ENCODE assay signal across 8 cellular contexts in the genomic region with DNA sequence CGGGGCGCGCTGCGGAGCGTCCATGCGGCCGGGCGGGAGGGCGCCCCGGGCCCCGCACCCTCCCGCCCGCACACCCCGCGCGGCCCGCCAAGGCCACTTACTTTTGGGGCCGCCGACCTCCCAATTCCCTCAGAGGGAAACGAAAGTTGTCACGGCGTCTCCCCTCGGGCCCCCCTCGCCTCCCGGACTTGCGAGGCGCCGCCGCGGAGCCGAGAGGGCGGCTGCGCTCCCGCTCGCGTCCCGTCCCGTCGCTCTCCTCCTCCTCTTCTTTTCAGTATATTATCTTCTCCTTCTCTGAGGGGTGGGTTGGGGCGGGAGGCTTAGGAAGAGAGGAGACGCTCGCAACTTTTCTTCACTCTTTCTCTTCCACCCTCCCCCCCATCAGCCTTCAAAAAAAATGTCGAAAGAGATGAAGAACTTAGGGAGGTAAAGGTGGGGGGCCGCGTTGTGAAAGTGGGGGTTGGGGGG. TPM values are rescaled to one million over a fixed set of nuclear protein-coding genes. Genes with fewer than 3 reads are reported as not detected.
DNase-seq lines count a peak whose midpoint lies in the region; ATAC-seq, FAIRE-seq and TF ChIP-seq lines count a peak whose summit lies in the region.

No MANE protein-coding gene starts in this region.

- BruUV-seq in endothelial cell of umbilical vein (replicated peaks; lab: Mats Ljungman, UMichigan), result no TSS peak

- peak overlapping the region; percentile 88 for H3K4me3 Mint-ChIP-seq in type B pancreatic cell

- H3K9me1 ChIP-seq in endothelial cell of umbilical vein (replicated peaks; ENCODE audit: control insufficient read depth, extremely low read depth, insufficient read depth, low read length), result no peaks in the 10 kb centered on the region

- H3K4me1 ChIP-seq in KMS-11 (ENCODE audit: low read depth, poor library complexity, severe bottlenecking) (peaks cover 37% of the 10 kb centered on the region), endothelial cell of umbilical vein (ENCODE audit: control insufficient read depth, extremely low read depth, insufficient read depth, low read length) (peaks cover 21% of the 10 kb centered on the region), mucosa of stomach (ENCODE audit: control insufficient read depth, insufficient read depth, low read length) (peaks cover 16% of the 10 kb centered on the region)

- H3K36me3 Mint-ChIP-seq in type B pancreatic cell, result peaks cover 35% of the 10 kb centered on the region

- H3K79me2 ChIP-seq in KMS-11 (ENCODE audit: insufficient read depth, low read depth) (peaks cover 47% of the 10 kb centered on the region), endothelial cell of umbilical vein (ENCODE audit: control insufficient read depth, insufficient read depth, low read length) (peaks cover 20% of the 10 kb centered on the region)

- peaks cover 8% of the 10 kb centered on the region for H3K4me1 Mint-ChIP-seq in type B pancreatic cell (ENCODE audit: unreplicated experiment)

- TF ChIP-seq POLR2A in endothelial cell of umbilical vein (IDR thresholded peaks at IDR 0.05; ENCODE audit: low read depth, low read length), result no peak

- H3K9me3 ChIP-seq in endothelial cell of umbilical vein (replicated peaks; ENCODE audit: control insufficient read depth, insufficient read depth, low read length) (no peaks in the 10 kb centered on the region), mucosa of stomach (ENCODE audit: control insufficient read depth, low read length) (no peaks in the 10 kb centered on the region)

- intact Hi-C loops in endothelial cell of umbilical vein (cut with micrococcal nuclease), result loop anchor here (1.0 to 5.0 kb wide), 7 partner anchors 49 to 480 kb away; a partner anchor contains a TSS

- no peaks in the 10 kb centered on the region for H3K9me3 Mint-ChIP-seq in type B pancreatic cell

- dilution Hi-C loops in endothelial cell of umbilical vein (cut with MboI; ENCODE audit: extremely low pct_ligation_motif_present, low sequenced_read_pairs), result no loop called here

- no peak for FAIRE-seq in endothelial cell of umbilical vein (lab: Jason Lieb, UNC)

- peak overlapping the region; percentile 99 for H3K27ac Mint-ChIP-seq in type B pancreatic cell

- no peaks in the 10 kb centered on the region for H4K20me1 ChIP-seq in KMS-11 (ENCODE audit: insufficient read depth)
- H4K20me1 ChIP-seq in endothelial cell of umbilical vein (replicated peaks; ENCODE audit: control insufficient read depth, extremely low read depth, insufficient read depth, low read length), result no peaks in the 10 kb centered on the region

- peak; percentile 35 for DNase-seq in ELF-1 (ENCODE audit: low read depth, low spot score)
- DNase-seq in activated CD8-positive, alpha-beta memory T cell treated with anti-CD3 and anti-CD28 coated beads for 1 hour (ENCODE audit: extremely low read depth in 1 of 2, low read depth in 1 of 2), result peak; percentile 3 to 23
- peak; percentile 29 for DNase-seq in endothelial cell of umbilical vein (ENCODE audit: low read depth, low spot score)
- no peak for DNase-seq in type B pancreatic cell (ENCODE audit: extremely low spot score, unreplicated experiment)
- DNase-seq in KG1 (lab: John Stamatoyannopoulos, UW), result no peak

- H3K27me3 Mint-ChIP-seq in type B pancreatic cell, result peaks cover 3% of the 10 kb centered on the region

- TF ChIP-seq CTCF in KMS-11 (conservative IDR thresholded peaks at IDR 0.05; ENCODE audit: low read depth, low read length), result no peak
- no peak for TF ChIP-seq CTCF in endothelial cell of umbilical vein (IDR thresholded peaks at IDR 0.05; ENCODE audit: extremely low read depth in 1 of 2, insufficient read depth in 1 of 2, low read depth in 1 of 2, low read length in 2 of 2)
- TF ChIP-seq CTCF in type B pancreatic cell (conservative IDR thresholded peaks at IDR 0.05), result no peak

- H3K4me3 ChIP-seq in KMS-11 (IDR thresholded peaks at IDR 0.05; ENCODE audit: insufficient read depth, low read depth, low read length) (no peak overlapping the region), endothelial cell of umbilical vein (replicated peaks in 1 of 3; ENCODE audit: insufficient read depth in 1 of 3, low read depth in 1 of 3, low read length in 3 of 3) (peak overlapping the region; percentile 39 to 95 (median 89)), mucosa of stomach (ENCODE audit: low read length) (peak overlapping the region; percentile 10)

- no peaks in the 10 kb centered on the region for H3K36me3 ChIP-seq in KMS-11 (ENCODE audit: insufficient read depth)
- no peaks in the 10 kb centered on the region for H3K36me3 ChIP-seq in endothelial cell of umbilical vein (ENCODE audit: control insufficient read depth in 2 of 2, extremely low read depth in 1 of 2, insufficient read depth in 2 of 2, low read length in 2 of 2)
- no peaks in the 10 kb centered on the region for H3K36me3 ChIP-seq in mucosa of stomach (ENCODE audit: control insufficient read depth, insufficient read depth, low read length)

- POLR2A ChIA-PET in endothelial cell of umbilical vein (lab: Charles Lee), result no interaction called here

- ATAC-seq in GM21447 (IDR thresholded peaks at IDR 0.05; ENCODE audit: unreplicated experiment), result no peak

- no peaks in the 10 kb centered on the region for H3K27me3 ChIP-seq in KMS-11 (ENCODE audit: insufficient read depth, low read depth)
- H3K27me3 ChIP-seq in endothelial cell of umbilical vein (ENCODE audit: control insufficient read depth in 2 of 2, insufficient read depth in 2 of 2, low read length in 2 of 2), result peaks cover 0 to 2% of the 10 kb centered on the region in 2 experiments
- no peaks in the 10 kb centered on the region for H3K27me3 ChIP-seq in mucosa of stomach (ENCODE audit: control insufficient read depth, insufficient read depth, low read length)

- CTCF ChIA-PET in endothelial cell of umbilical vein (lab: Charles Lee), result interaction anchor here (0.6 to 2.7 kb wide), 4 partner anchors 9 to 185 kb away, joined by 3 to 71 read pairs (median 4); no protein-coding TSS in a partner anchor

- H3K27ac ChIP-seq in KMS-11 (peak overlapping the region; percentile 99), endothelial cell of umbilical vein (ENCODE audit: insufficient read depth, low read depth, low read length) (peak overlapping the region; percentile 77)

- no peak overlapping the region for H3K4me2 ChIP-seq in KMS-11
- peak overlapping the region; percentile 10 for H3K4me2 ChIP-seq in endothelial cell of umbilical vein (ENCODE audit: insufficient read depth, low read length)

- H3K9ac ChIP-seq in KMS-11 (peak overlapping the region; percentile 99), endothelial cell of umbilical vein (replicated peaks; ENCODE audit: extremely low read depth, insufficient read depth, low read length) (peak overlapping the region; percentile 86), mucosa of stomach (ENCODE audit: low read length) (peak overlapping the region; percentile 99)

- peak overlapping the region; percentile 30; the same call in 1 of the 2 replicates for H2AFZ ChIP-seq in KMS-11 (ENCODE audit: low read depth)
- peak overlapping the region; percentile 75 for H2AFZ ChIP-seq in endothelial cell of umbilical vein (ENCODE audit: low read depth, low read length)

TF ChIP-seq in endothelial cell of umbilical vein, 7 proteins besides CTCF, POLR2A, EP300 and RAD21:
- TF ChIP-seq, protein P1, sequence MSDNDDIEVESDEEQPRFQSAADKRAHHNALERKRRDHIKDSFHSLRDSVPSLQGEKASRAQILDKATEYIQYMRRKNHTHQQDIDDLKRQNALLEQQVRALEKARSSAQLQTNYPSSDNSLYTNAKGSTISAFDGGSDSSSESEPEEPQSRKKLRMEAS (IDR thresholded peaks at IDR 0.05; ENCODE audit: insufficient read depth, insufficient read length), result no peak
- TF ChIP-seq GATA2 (IDR thresholded peaks at IDR 0.05; ENCODE audit: insufficient read depth, insufficient read length, low read depth, low read length) (no peak), POLR2AphosphoS5 (IDR thresholded peaks at IDR 0.05; ENCODE audit: insufficient read depth, low read depth, low read length) (no peak), MYC (IDR thresholded peaks at IDR 0.05; ENCODE audit: low read depth, low read length) (no peak), JUN (IDR thresholded peaks at IDR 0.05; ENCODE audit: borderline replicate concordance, insufficient read depth, insufficient read length, low read depth) (no peak), FOS (IDR thresholded peaks at IDR 0.05; ENCODE audit: borderline replicate concordance, insufficient read depth, low read length) (no peak), EZH2 (IDR thresholded peaks at IDR 0.05; ENCODE audit: borderline replicate concordance, low read depth, low read length, severe bottlenecking) (no peak)

RNA-seq across cellular contexts. Expression of a gene that starts 0.6 kb away (rescaled TPM):
- total RNA-seq in endothelial cell of umbilical vein (12.7 and 19.5 TPM in 2 replicates), type B pancreatic cell (ENCODE audit: low replicate concordance) (52.1 and 240 TPM in 2 replicates)
- 7.0 and 7.4 TPM in 2 replicates for polyA plus RNA-seq in endothelial cell of umbilical vein
- 7.0 and 8.0 TPM in 2 replicates for polyA plus RNA-seq in endothelial cell of umbilical vein (2011; cell fraction: cytosol; rRNA removed)
- polyA plus RNA-seq in endothelial cell of umbilical vein (2011; cell fraction: nucleus; rRNA removed), result 6.7 TPM in 2 replicates
- polyA plus RNA-seq in endothelial cell of umbilical vein (2012), result 9.5 and 10.6 TPM in 2 replicates
- polyA minus RNA-seq in endothelial cell of umbilical vein, result 22.5 and 29.6 TPM in 2 replicates
- polyA minus RNA-seq in endothelial cell of umbilical vein (2011; cell fraction: cytosol; rRNA and poly(A)+ RNA removed), result 10.1 TPM
- polyA minus RNA-seq in endothelial cell of umbilical vein (2011; cell fraction: nucleus; rRNA and poly(A)+ RNA removed), result 7.2 and 15.1 TPM in 2 replicates

RNA-seq across cellular contexts. Expression of a gene that starts 49.6 kb away (rescaled TPM):
- 14.5 and 19.4 TPM in 2 replicates for total RNA-seq in endothelial cell of umbilical vein
- 8.3 and 10.5 TPM in 2 replicates for polyA plus RNA-seq in endothelial cell of umbilical vein
- 11.0 and 11.2 TPM in 2 replicates for polyA plus RNA-seq in endothelial cell of umbilical vein (2011; cell fraction: cytosol; rRNA removed)
- polyA plus RNA-seq in endothelial cell of umbilical vein (2011; cell fraction: nucleus; rRNA removed), result 4.3 and 5.8 TPM in 2 replicates
- polyA plus RNA-seq in endothelial cell of umbilical vein (2012), result 15.8 and 19.0 TPM in 2 replicates
- polyA minus RNA-seq in endothelial cell of umbilical vein, result 14.0 and 17.8 TPM in 2 replicates
- polyA minus RNA-seq in endothelial cell of umbilical vein (2011; cell fraction: cytosol; rRNA and poly(A)+ RNA removed), result 9.6 TPM
- polyA minus RNA-seq in endothelial cell of umbilical vein (2011; cell fraction: nucleus; rRNA and poly(A)+ RNA removed), result 5.6 and 5.9 TPM in 2 replicates
- total RNA-seq in type B pancreatic cell (ENCODE audit: low replicate concordance), result 11.9 and 21.4 TPM in 2 replicates

Comparison
In these comparisons a context has a peak if more than half of its experiments do, and no peak if none do; other contexts are left out.
1. DNase-seq: peak in ELF-1 (single experiment), activated CD8-positive, alpha-beta memory T cell treated with anti-CD3 and anti-CD28 coated beads for 1 hour (2 of 2) and endothelial cell of umbilical vein (single experiment); none in type B pancreatic cell (single experiment) and KG1 (single experiment).
2. Peak in every context shown above with its lines, with median percentiles within 50 percentile points of each other: H3K9ac ChIP-seq.